16 cellular contexts compared by ENCODE assay signal in the genomic region with DNA sequence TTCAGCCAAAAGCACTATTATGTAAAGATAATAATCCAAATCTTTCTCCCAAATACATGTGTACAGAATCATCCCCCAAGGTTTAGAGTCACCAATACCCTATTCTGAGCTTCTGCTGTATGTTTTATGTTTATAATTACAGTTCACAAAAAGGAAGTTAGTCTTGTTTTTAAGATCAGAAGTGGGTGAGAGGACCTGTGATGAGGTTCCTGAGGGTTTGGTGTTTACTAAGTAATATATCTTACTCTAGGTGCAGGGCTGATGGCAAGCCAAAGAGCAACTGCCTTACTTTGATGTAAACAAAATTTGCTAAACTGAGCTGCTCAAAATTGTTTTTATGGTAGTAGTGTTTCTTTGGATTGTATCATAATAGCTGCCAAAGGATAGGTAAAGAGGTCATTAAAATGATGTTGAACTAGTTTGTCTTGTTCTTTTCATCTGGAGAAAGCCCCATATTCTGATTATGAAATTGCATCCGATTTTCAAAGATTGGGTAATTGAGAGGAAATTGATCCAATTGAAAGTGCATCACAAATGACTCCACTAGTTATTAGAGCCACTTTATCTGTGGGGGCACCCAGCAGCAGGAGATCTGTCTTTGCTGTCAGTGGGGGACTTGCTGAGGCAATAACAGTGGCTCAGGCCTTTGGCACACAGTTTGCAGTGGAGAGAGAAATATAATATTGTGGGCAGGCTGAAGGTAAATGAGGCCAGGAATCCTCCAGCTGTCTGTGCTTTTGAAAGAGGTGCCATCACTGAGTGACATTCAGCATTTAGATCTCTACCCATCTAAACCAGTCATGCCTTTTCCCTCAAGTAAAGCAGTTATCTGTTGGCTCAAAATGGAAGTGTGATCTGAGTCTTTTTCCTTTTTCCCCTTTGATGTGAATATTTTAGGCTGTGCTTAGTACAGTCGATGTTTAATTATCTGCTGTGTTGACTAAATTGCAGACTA. TPM values are rescaled to one million over a fixed set of nuclear protein-coding genes. Genes with fewer than 3 reads are reported as not detected.
A peak's percentile ranks its signal among the peaks of the same experiment; 100 is the strongest.
DNase-seq lines count a peak whose midpoint lies in the region; ATAC-seq and TF ChIP-seq lines count a peak whose summit lies in the region.
"Had no signal": no experiment of that assay in that cellular context is flagged by ENCODE, and none has a peak within 500 bp of the region (broad histone marks: within the 10 kb centered on the region; RNA-seq: fewer than 3 reads in every experiment).

No MANE protein-coding gene starts in this region.

- TF ChIP-seq POLR2A in gastrocnemius medialis (IDR thresholded peaks at IDR 0.05): no peak

- no peak overlapping the region for H3K4me3 ChIP-seq in gastrocnemius medialis

- H3K36me3 ChIP-seq in gastrocnemius medialis: peaks cover 0 to 28% of the 10 kb centered on the region in 2 donors

- no peaks in the 10 kb centered on the region for H3K9me3 ChIP-seq in gastrocnemius medialis

- H3K9me3 Mint-ChIP-seq in activated T-cell treated with anti-CD3 and anti-CD28 coated beads, Interleukin-2, amount 50 U/mL, for 4 hours: peaks cover 5% of the 10 kb centered on the region
- no peaks in the 10 kb centered on the region for H3K9me3 Mint-ChIP-seq in T-helper 2 cell treated with Interferon-gamma antibody and Interleukin-4, amounts not matched to agents 5 μg/mL and 100 μg/mL, for 36 hours

- peak overlapping the region; percentile 33 for H3K4me3 Mint-ChIP-seq in activated T-cell treated with anti-CD3 and anti-CD28 coated beads, Interleukin-2, amount 50 U/mL, for 4 hours
- no peak overlapping the region for H3K4me3 Mint-ChIP-seq in T-helper 2 cell treated with Interferon-gamma antibody and Interleukin-4, amounts not matched to agents 5 μg/mL and 100 μg/mL, for 36 hours

- H3K4me1 ChIP-seq in gastrocnemius medialis: peaks cover 33 to 39% of the 10 kb centered on the region in 2 donors

- in situ Hi-C loops in gastrocnemius medialis (cut with MboI; ENCODE audit: low sequenced_read_pairs in 4 of 4): no loop called here

- no peak for DNase-seq in activated T-cell treated with anti-CD3 and anti-CD28 coated beads, Interleukin-2, amount 50 U/mL, for 4 hours
- DNase-seq in activated T-cell treated with anti-CD3 and anti-CD28 coated beads, Interleukin-2, amount 50 U/mL, for 48 hours: no peak
- DNase-seq in NCI-H1105 treated with DMSO at 0.1 percent for 48 hours (lab: John Stamatoyannopoulos, UW) (peak; percentile 42), gastrocnemius medialis (peak; percentile 24 to 75), islet precursor cell (no peak), NCI-H2081 treated with DMSO at 0.1 percent for 48 hours (lab: John Stamatoyannopoulos, UW) (no peak)
- no peak for DNase-seq in T-helper 2 cell treated with Interferon-gamma antibody and Interleukin-4, amounts not matched to agents 5 μg/mL and 100 μg/mL, for 36 hours (ENCODE audit: low spot score)
- DNase-seq: activated CD4-positive, alpha-beta T cell treated with anti-CD3 and anti-CD28 coated beads, Interleukin-2, amount 50 U/mL, for 1 hour; cortex of kidney; NCI-H187; OCI-M1; posterior cingulate gyrus; stimulated activated CD4-positive, alpha-beta T cell treated with anti-CD3 and anti-CD28 coated beads, Interleukin-1b, Interleukin-23, amount 100 ng/mL, for 48 hours; stimulated activated naive CD4-positive, alpha-beta T cell; SW 1271 had no signal

- H3K27me3 Mint-ChIP-seq in activated T-cell treated with anti-CD3 and anti-CD28 coated beads, Interleukin-2, amount 50 U/mL, for 4 hours (ENCODE audit: low read depth): no peaks in the 10 kb centered on the region
- no peaks in the 10 kb centered on the region for H3K27me3 Mint-ChIP-seq in T-helper 2 cell treated with Interferon-gamma antibody and Interleukin-4, amounts not matched to agents 5 μg/mL and 100 μg/mL, for 36 hours (ENCODE audit: low read depth)

- intact Hi-C loops in gastrocnemius medialis (cut with DNase I; ENCODE audit: low total_unique reads): no loop called here

- peaks cover 50% of the 10 kb centered on the region for H3K36me3 Mint-ChIP-seq in activated T-cell treated with anti-CD3 and anti-CD28 coated beads, Interleukin-2, amount 50 U/mL, for 4 hours (ENCODE audit: insufficient read depth)
- H3K36me3 Mint-ChIP-seq in T-helper 2 cell treated with Interferon-gamma antibody and Interleukin-4, amounts not matched to agents 5 μg/mL and 100 μg/mL, for 36 hours (ENCODE audit: low read depth): peaks cover 48% of the 10 kb centered on the region

- H3K27me3 ChIP-seq in gastrocnemius medialis: no peaks in the 10 kb centered on the region

- peak overlapping the region; percentile 64 for H3K27ac Mint-ChIP-seq in T-helper 2 cell treated with Interferon-gamma antibody and Interleukin-4, amounts not matched to agents 5 μg/mL and 100 μg/mL, for 36 hours

- H3K4me1 Mint-ChIP-seq in activated T-cell treated with anti-CD3 and anti-CD28 coated beads, Interleukin-2, amount 50 U/mL, for 4 hours (ENCODE audit: low read depth): peaks cover 38% of the 10 kb centered on the region
- peaks cover 16% of the 10 kb centered on the region for H3K4me1 Mint-ChIP-seq in T-helper 2 cell treated with Interferon-gamma antibody and Interleukin-4, amounts not matched to agents 5 μg/mL and 100 μg/mL, for 36 hours (ENCODE audit: low read depth)

- ATAC-seq in activated T-cell treated with anti-CD3 and anti-CD28 coated beads, Interleukin-2, amount 50 U/mL, for 4 hours: peak; percentile 21 to 48
- ATAC-seq in gastrocnemius medialis (peak; percentile 97 to 99), HG03457 (IDR thresholded peaks at IDR 0.05; ENCODE audit: unreplicated experiment) (no peak)

- H3K27ac ChIP-seq in gastrocnemius medialis: peak overlapping the region; percentile 54 to 85 (median 78)

- no peak for TF ChIP-seq CTCF in gastrocnemius medialis (IDR thresholded peaks at IDR 0.05 in 4 of 5, conservative IDR thresholded peaks at IDR 0.05 in 1 of 5)

RNA-seq across cellular contexts. Expression of a gene that starts 14.1 kb away (rescaled TPM):
- 1 to 10 TPM; 7.4 to 9.5 (median 9.0) TPM for total RNA-seq in activated T-cell treated with anti-CD3 and anti-CD28 coated beads, Interleukin-2, amount 50 U/mL, for 4 hours
- 10 to 100 TPM; 12.6 to 25.8 (median 24.3) TPM for total RNA-seq in gastrocnemius medialis

Comparison
In these comparisons a context has a peak if more than half of its experiments do, and no peak if none do; other contexts are left out.
1. DNase-seq: peak in NCI-H1105 treated with DMSO at 0.1 percent for 48 hours (single experiment) and gastrocnemius medialis (2 of 2); none in activated T-cell treated with anti-CD3 and anti-CD28 coated beads, Interleukin-2, amount 50 U/mL, for 4 hours (single experiment), activated T-cell treated with anti-CD3 and anti-CD28 coated beads, Interleukin-2, amount 50 U/mL, for 48 hours (0 of 2), T-helper 2 cell treated with Interferon-gamma antibody and Interleukin-4, amounts not matched to agents 5 μg/mL and 100 μg/mL, for 36 hours (single experiment), islet precursor cell (single experiment) and NCI-H2081 treated with DMSO at 0.1 percent for 48 hours (single experiment).